In the genomic region with DNA sequence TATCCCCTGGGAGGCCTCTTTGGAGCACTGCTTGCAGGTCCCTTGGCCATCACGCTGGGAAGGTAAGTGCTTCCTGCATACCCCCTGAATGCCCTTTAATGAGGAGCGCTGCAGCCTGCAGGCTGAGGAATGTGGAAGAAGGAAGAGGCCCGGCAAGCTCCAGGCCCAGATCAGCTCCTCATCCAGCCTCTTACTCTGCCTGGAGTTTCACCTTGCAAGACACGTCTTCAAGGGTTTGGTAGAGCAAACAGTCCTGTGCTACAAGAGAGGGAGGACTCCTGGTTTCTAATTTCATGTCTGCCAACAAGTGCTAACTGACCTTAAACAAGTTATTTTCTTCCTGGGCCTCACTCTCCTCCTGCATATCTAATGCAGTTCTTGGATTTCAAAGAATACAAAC, we compare ENCODE assay signal across 28 cellular contexts. TPM values are rescaled to one million over a fixed set of nuclear protein-coding genes. Genes with fewer than 3 reads are reported as not detected.
"Had no signal": no experiment of that assay in that cellular context is flagged by ENCODE, and none has a peak within 500 bp of the region (broad histone marks: within the 10 kb centered on the region; RNA-seq: fewer than 3 reads in every experiment).

No MANE protein-coding gene starts in this region.

- FAIRE-seq: colon, endometrium, endothelial cell of umbilical vein, frontal cortex had no signal

- DNase-seq: colonic mucosa; cortex of kidney; dermis blood vessel endothelial cell; dorsolateral prefrontal cortex; effector CD4-positive, alpha-beta T cell; effector CD8-positive, alpha-beta T cell; effector memory CD4-positive, alpha-beta T cell; effector memory CD8-positive, alpha-beta T cell; endodermal cell; erythroblast; esophagus squamous epithelium; foreskin fibroblast; foreskin keratinocyte; foreskin melanocyte; gastrocnemius medialis; glutamatergic neuron; head of caudate nucleus; heart left ventricle; heart right ventricle had no signal

- H3K9me3 ChIP-seq: colonic mucosa, esophagus muscularis mucosa, esophagus squamous epithelium, gastrocnemius medialis, gastroesophageal sphincter, heart left ventricle, heart right ventricle had no signal

- H3K36me3 ChIP-seq: colonic mucosa had no signal

- ATAC-seq: effector memory CD8-positive, alpha-beta T cell; esophagus mucosa; foreskin keratinocyte; gastrocnemius medialis; gastroesophageal sphincter; heart left ventricle; heart right ventricle had no signal

- H3K27me3 ChIP-seq: colonic mucosa, dorsolateral prefrontal cortex, esophagus muscularis mucosa, esophagus squamous epithelium, foreskin keratinocyte, gastrocnemius medialis, gastroesophageal sphincter, heart left ventricle, heart right ventricle had no signal

- H3K4me1 ChIP-seq: colonic mucosa, esophagus muscularis mucosa, esophagus squamous epithelium, foreskin keratinocyte, gastroesophageal sphincter had no signal

- H3K27ac ChIP-seq: colonic mucosa, coronary artery, dorsolateral prefrontal cortex, epithelial cell of prostate, esophagus muscularis mucosa, esophagus squamous epithelium, foreskin keratinocyte, gastrocnemius medialis, gastroesophageal sphincter, heart left ventricle, heart right ventricle had no signal

- H3K4me3 ChIP-seq: colonic mucosa, coronary artery, dorsolateral prefrontal cortex, esophagus muscularis mucosa, esophagus squamous epithelium, gastrocnemius medialis, gastroesophageal sphincter, heart left ventricle, heart right ventricle had no signal

RNA-seq across cellular contexts. Expression of gene DERL3, which starts 29.8 kb away (rescaled TPM):
- total RNA-seq: esophagus muscularis mucosa had no signal
